In genomic region chr2:121826036-121826435, GRCh38 we compare ENCODE assay signal across 16 cellular contexts.
"Had no signal": no experiment of that assay in that cellular context is flagged by ENCODE, and none has a peak within 500 bp of the region (broad histone marks: within the 10 kb centered on the region; RNA-seq: fewer than 3 reads in every experiment).

No MANE protein-coding gene starts in this region.

- H3K27ac ChIP-seq: dorsolateral prefrontal cortex, esophagus muscularis mucosa, left lung, psoas muscle, testis had no signal

- H3K9me3 ChIP-seq: psoas muscle, testis had no signal

- H3K36me3 ChIP-seq: esophagus muscularis mucosa, left lung had no signal

- ATAC-seq: psoas muscle; stimulated activated naive CD8-positive, alpha-beta T cell treated with anti-CD3 and anti-CD28 coated beads, Interleukin-15, Interleukin-2, amounts not matched to agents 100 U/mL and 50 U/mL, for 24 hours had no signal

- H3K27me3 ChIP-seq: esophagus muscularis mucosa, left lung, testis had no signal

- H3K4me1 ChIP-seq: left lung, psoas muscle, testis had no signal

- FAIRE-seq: endometrium, TTC549 had no signal

- DNase-seq: activated CD4-positive, CD25-positive, alpha-beta regulatory T cell; dorsolateral prefrontal cortex; foreskin fibroblast; islet precursor cell; left lung; mesenchymal stem cell; nephron progenitor cell; psoas muscle; stimulated activated CD4-positive, alpha-beta T cell treated with anti-CD3 and anti-CD28 coated beads, Interleukin-4, amount 100 ng/mL, for 1 hour; stimulated activated CD8-positive, alpha-beta memory T cell treated with anti-CD3 and anti-CD28 coated beads, Interleukin-4, amount 100 ng/mL, for 48 hours; stimulated activated naive CD8-positive, alpha-beta T cell treated with anti-CD3 and anti-CD28 coated beads, Interleukin-15, Interleukin-2, amounts not matched to agents 100 U/mL and 50 U/mL, for 24 hours; T-helper 2 cell; testis had no signal

- H3K4me3 ChIP-seq: dorsolateral prefrontal cortex, esophagus muscularis mucosa, left lung, psoas muscle, testis had no signal
